ENCODE assay signal across 1 cellular context in the genomic region with DNA sequence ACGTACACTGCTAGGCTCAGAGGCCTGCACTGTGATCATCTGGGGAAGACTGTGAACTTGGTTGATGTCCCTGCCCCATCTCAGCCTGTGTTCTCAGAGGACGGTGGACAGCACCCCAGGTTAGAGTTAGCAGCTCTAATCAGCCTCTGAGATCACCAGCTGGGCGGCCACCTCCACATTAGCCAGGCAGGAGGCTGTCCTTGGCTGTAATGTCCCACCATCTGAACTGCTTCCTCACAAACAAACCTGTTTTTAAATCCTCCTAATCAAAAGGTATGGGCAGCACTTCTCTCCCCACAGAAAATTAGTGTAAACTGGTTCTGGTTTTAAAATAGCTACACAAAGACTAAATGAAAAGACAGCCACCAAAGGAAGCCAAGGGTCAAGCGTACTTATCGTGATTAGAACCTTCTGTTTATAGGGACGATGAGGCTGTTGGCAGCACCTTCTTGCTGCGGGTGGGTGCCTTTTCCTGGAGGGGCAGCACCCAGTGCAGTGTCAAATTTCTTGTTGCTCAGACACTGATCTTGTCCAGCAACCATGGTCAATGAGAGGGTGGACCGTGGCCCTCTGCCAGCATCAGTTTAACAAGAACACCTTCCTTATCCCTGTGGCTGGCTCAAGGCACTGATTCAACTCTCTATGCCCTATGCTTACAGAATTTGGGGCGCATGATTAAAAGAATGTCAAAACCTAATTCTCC.
TF ChIP-seq lines count a peak whose summit lies in the region.

No MANE protein-coding gene starts in this region.

TF ChIP-seq in GM12878, 131 proteins besides CTCF, POLR2A, EP300 and RAD21 (continued from another document):
- TF ChIP-seq, protein P1, sequence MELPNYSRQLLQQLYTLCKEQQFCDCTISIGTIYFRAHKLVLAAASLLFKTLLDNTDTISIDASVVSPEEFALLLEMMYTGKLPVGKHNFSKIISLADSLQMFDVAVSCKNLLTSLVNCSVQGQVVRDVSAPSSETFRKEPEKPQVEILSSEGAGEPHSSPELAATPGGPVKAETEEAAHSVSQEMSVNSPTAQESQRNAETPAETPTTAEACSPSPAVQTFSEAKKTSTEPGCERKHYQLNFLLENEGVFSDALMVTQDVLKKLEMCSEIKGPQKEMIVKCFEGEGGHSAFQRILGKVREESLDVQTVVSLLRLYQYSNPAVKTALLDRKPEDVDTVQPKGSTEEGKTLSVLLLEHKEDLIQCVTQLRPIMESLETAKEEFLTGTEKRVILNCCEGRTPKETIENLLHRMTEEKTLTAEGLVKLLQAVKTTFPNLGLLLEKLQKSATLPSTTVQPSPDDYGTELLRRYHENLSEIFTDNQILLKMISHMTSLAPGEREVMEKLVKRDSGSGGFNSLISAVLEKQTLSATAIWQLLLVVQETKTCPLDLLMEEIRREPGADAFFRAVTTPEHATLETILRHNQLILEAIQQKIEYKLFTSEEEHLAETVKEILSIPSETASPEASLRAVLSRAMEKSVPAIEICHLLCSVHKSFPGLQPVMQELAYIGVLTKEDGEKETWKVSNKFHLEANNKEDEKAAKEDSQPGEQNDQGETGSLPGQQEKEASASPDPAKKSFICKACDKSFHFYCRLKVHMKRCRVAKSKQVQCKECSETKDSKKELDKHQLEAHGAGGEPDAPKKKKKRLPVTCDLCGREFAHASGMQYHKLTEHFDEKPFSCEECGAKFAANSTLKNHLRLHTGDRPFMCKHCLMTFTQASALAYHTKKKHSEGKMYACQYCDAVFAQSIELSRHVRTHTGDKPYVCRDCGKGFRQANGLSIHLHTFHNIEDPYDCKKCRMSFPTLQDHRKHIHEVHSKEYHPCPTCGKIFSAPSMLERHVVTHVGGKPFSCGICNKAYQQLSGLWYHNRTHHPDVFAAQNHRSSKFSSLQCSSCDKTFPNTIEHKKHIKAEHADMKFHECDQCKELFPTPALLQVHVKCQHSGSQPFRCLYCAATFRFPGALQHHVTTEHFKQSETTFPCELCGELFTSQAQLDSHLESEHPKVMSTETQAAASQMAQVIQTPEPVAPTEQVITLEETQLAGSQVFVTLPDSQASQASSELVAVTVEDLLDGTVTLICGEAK (IDR thresholded peaks at IDR 0.05; ENCODE audit: borderline replicate concordance): no peak
- TF ChIP-seq, protein P2, sequence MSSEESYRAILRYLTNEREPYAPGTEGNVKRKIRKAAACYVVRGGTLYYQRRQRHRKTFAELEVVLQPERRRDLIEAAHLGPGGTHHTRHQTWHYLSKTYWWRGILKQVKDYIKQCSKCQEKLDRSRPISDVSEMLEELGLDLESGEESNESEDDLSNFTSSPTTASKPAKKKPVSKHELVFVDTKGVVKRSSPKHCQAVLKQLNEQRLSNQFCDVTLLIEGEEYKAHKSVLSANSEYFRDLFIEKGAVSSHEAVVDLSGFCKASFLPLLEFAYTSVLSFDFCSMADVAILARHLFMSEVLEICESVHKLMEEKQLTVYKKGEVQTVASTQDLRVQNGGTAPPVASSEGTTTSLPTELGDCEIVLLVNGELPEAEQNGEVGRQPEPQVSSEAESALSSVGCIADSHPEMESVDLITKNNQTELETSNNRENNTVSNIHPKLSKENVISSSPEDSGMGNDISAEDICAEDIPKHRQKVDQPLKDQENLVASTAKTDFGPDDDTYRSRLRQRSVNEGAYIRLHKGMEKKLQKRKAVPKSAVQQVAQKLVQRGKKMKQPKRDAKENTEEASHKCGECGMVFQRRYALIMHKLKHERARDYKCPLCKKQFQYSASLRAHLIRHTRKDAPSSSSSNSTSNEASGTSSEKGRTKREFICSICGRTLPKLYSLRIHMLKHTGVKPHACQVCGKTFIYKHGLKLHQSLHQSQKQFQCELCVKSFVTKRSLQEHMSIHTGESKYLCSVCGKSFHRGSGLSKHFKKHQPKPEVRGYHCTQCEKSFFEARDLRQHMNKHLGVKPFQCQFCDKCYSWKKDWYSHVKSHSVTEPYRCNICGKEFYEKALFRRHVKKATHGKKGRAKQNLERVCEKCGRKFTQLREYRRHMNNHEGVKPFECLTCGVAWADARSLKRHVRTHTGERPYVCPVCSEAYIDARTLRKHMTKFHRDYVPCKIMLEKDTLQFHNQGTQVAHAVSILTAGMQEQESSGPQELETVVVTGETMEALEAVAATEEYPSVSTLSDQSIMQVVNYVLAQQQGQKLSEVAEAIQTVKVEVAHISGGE (CRISPR knock-in tag; IDR thresholded peaks at IDR 0.05): no peak
- TF ChIP-seq, protein P3, sequence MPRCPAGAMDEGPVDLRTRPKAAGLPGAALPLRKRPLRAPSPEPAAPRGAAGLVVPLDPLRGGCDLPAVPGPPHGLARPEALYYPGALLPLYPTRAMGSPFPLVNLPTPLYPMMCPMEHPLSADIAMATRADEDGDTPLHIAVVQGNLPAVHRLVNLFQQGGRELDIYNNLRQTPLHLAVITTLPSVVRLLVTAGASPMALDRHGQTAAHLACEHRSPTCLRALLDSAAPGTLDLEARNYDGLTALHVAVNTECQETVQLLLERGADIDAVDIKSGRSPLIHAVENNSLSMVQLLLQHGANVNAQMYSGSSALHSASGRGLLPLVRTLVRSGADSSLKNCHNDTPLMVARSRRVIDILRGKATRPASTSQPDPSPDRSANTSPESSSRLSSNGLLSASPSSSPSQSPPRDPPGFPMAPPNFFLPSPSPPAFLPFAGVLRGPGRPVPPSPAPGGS (IDR thresholded peaks at IDR 0.05; ENCODE audit: borderline replicate concordance, insufficient read depth, low read depth, low read length, poor library complexity, severe bottlenecking): no peak
- TF ChIP-seq GATAD2B (conservative IDR thresholded peaks at IDR 0.05; ENCODE audit: low read depth): no peak
- no peak for TF ChIP-seq SRF (IDR thresholded peaks at IDR 0.05; ENCODE audit: low read depth in 2 of 2, low read length in 2 of 2)
